Comparison of ENCODE assay signal across 23 cellular contexts in the genomic region with DNA sequence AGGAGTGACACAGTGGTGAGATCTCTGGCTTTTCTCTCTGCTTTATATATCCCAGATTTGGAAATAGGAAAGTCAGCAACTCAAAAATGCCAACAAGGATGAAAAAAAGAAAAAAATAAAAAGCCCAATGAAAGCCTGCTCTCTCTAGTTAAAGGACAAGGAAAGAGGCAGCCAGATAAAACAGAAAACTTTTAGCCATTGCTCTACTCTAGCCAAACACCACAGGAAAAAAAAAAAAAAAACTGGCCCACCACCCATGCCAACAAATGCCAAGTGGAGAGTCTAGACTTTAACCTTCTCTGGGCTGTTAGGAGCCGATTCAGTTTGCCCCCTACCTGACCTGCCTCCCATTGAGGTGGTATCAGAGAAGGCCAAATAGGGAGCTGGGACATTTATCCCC.
"Had no signal": no experiment of that assay in that cellular context is flagged by ENCODE, and none has a peak within 500 bp of the region (broad histone marks: within the 10 kb centered on the region; RNA-seq: fewer than 3 reads in every experiment).

No MANE protein-coding gene starts in this region.

- H3K27me3 ChIP-seq: ovary, right atrium auricular region, right lobe of liver, stomach, testis, tibial nerve, uterus had no signal

- ATAC-seq: left colon; natural killer cell; right lobe of liver; stimulated activated naive B cell treated with anti-CD40 and anti-IgM and Interleukin-4, amounts not matched to agents 10 μg/mL and 1 μg/mL and 100 μg/mL, for 72 hours; stimulated activated naive CD8-positive, alpha-beta T cell treated with anti-CD3 and anti-CD28 coated beads, Interleukin-15, Interleukin-2, amounts not matched to agents 100 U/mL and 50 U/mL, for 24 hours had no signal

- DNase-seq: hypothalamus; immature natural killer cell; kidney; left colon; left ventricle myocardium inferior; mesendoderm; naive B cell; natural killer cell; ovary; right lobe of liver; stimulated activated CD4-positive, alpha-beta T cell treated with anti-CD3 and anti-CD28 coated beads, Interleukin-12 subunit alpha, Interleukin-12 subunit beta, amount 100 ng/mL, for 4 hours; stimulated activated CD4-positive, alpha-beta T cell treated with anti-CD3 and anti-CD28 coated beads, Interleukin-15, amount 100 ng/mL, for 24 hours; stimulated activated CD4-positive, alpha-beta T cell treated with anti-CD3 and anti-CD28 coated beads, Interleukin-2, amount 100 ng/mL, for 24 hours; stimulated activated CD4-positive, alpha-beta T cell treated with anti-CD3 and anti-CD28 coated beads, Interleukin-4, amount 100 ng/mL, for 1 hour; stimulated activated naive B cell treated with anti-CD40 and anti-IgM and Interleukin-4, amounts not matched to agents 10 μg/mL and 1 μg/mL and 100 μg/mL, for 72 hours; stimulated activated naive CD8-positive, alpha-beta T cell treated with anti-CD3 and anti-CD28 coated beads, Interleukin-15, Interleukin-2, amounts not matched to agents 100 U/mL and 50 U/mL, for 24 hours; stomach; testis; uterus had no signal

- H3K36me3 ChIP-seq: left ventricle myocardium inferior, ovary, right atrium auricular region, right lobe of liver, stomach, tibial nerve, uterus had no signal

- H3K9me3 ChIP-seq: left ventricle myocardium inferior, ovary, right atrium auricular region, right lobe of liver, stomach, testis, tibial nerve, uterus had no signal

- H3K4me1 ChIP-seq: left ventricle myocardium inferior, right atrium auricular region, right lobe of liver, stomach, testis, uterus had no signal

- H3K4me3 ChIP-seq: left ventricle myocardium inferior, lung, ovary, right atrium auricular region, right lobe of liver, skin epidermis, stomach, testis, tibial nerve, uterus had no signal

- H3K27ac ChIP-seq: left ventricle myocardium inferior, ovary, right atrium auricular region, right lobe of liver, skin epidermis, stomach, testis, uterus had no signal
